In the genomic region with DNA sequence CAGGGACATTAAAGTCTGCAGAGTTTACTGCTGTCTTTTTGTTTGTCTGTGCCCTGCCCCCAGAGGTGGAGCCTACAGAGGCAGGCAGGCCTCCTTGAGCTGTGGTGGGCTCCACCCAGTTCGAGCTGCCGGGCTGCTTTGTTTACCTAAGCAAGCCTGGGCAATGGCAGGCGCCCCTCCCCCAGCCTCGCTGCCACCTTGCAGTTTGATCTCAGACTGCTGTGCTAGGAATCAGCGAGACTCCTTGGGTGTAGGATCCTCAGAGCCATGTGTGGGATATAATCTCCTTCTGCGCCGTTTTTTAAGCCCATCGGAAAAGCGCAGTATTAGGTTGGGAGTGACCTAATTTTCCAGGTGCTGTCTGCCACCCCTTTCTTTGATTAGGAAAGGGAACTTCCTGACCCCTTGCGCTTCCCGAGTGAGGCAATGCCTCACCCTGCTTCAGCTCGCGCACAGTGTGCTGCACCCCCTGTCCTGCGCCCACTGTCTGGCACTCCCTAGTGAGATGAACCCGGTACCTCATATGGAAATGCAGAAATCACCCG, we compare ENCODE assay signal across 1 cellular context.
TF ChIP-seq lines count a peak whose summit lies in the region.
"Not testable (repeated sequence)": the region's sequence is repeated elsewhere in the genome, so short reads cannot be mapped to it uniquely, and the experiment has no call there.

No MANE protein-coding gene starts in this region.

TF ChIP-seq in HepG2, 621 proteins besides CTCF, POLR2A, EP300 and RAD21:
- TF ChIP-seq FOXA1 (IDR thresholded peaks at IDR 0.05), result not testable (repeated sequence)
- TF ChIP-seq FOXA1 (CRISPR knock-in tag; IDR thresholded peaks at IDR 0.05), result peak; percentile 65
- TF ChIP-seq, protein P1, sequence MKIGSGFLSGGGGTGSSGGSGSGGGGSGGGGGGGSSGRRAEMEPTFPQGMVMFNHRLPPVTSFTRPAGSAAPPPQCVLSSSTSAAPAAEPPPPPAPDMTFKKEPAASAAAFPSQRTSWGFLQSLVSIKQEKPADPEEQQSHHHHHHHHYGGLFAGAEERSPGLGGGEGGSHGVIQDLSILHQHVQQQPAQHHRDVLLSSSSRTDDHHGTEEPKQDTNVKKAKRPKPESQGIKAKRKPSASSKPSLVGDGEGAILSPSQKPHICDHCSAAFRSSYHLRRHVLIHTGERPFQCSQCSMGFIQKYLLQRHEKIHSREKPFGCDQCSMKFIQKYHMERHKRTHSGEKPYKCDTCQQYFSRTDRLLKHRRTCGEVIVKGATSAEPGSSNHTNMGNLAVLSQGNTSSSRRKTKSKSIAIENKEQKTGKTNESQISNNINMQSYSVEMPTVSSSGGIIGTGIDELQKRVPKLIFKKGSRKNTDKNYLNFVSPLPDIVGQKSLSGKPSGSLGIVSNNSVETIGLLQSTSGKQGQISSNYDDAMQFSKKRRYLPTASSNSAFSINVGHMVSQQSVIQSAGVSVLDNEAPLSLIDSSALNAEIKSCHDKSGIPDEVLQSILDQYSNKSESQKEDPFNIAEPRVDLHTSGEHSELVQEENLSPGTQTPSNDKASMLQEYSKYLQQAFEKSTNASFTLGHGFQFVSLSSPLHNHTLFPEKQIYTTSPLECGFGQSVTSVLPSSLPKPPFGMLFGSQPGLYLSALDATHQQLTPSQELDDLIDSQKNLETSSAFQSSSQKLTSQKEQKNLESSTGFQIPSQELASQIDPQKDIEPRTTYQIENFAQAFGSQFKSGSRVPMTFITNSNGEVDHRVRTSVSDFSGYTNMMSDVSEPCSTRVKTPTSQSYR (CRISPR knock-in tag; IDR thresholded peaks at IDR 0.05; ENCODE audit: borderline replicate concordance), result peak; percentile 78
- TF ChIP-seq, protein P2, sequence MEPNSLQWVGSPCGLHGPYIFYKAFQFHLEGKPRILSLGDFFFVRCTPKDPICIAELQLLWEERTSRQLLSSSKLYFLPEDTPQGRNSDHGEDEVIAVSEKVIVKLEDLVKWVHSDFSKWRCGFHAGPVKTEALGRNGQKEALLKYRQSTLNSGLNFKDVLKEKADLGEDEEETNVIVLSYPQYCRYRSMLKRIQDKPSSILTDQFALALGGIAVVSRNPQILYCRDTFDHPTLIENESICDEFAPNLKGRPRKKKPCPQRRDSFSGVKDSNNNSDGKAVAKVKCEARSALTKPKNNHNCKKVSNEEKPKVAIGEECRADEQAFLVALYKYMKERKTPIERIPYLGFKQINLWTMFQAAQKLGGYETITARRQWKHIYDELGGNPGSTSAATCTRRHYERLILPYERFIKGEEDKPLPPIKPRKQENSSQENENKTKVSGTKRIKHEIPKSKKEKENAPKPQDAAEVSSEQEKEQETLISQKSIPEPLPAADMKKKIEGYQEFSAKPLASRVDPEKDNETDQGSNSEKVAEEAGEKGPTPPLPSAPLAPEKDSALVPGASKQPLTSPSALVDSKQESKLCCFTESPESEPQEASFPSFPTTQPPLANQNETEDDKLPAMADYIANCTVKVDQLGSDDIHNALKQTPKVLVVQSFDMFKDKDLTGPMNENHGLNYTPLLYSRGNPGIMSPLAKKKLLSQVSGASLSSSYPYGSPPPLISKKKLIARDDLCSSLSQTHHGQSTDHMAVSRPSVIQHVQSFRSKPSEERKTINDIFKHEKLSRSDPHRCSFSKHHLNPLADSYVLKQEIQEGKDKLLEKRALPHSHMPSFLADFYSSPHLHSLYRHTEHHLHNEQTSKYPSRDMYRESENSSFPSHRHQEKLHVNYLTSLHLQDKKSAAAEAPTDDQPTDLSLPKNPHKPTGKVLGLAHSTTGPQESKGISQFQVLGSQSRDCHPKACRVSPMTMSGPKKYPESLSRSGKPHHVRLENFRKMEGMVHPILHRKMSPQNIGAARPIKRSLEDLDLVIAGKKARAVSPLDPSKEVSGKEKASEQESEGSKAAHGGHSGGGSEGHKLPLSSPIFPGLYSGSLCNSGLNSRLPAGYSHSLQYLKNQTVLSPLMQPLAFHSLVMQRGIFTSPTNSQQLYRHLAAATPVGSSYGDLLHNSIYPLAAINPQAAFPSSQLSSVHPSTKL (CRISPR knock-in tag; IDR thresholded peaks at IDR 0.05), result peak; percentile 36; the same call in 1 of the 2 replicates
